ENCODE assay signal across 1 cellular context in genomic region chr20:11090751-11091150, GRCh38.
TF ChIP-seq lines count a peak whose summit lies in the region.

No MANE protein-coding gene starts in this region.

TF ChIP-seq in SK-N-SH, 30 proteins besides CTCF, POLR2A, EP300 and RAD21 (continued from another document):
- TF ChIP-seq, protein P1, sequence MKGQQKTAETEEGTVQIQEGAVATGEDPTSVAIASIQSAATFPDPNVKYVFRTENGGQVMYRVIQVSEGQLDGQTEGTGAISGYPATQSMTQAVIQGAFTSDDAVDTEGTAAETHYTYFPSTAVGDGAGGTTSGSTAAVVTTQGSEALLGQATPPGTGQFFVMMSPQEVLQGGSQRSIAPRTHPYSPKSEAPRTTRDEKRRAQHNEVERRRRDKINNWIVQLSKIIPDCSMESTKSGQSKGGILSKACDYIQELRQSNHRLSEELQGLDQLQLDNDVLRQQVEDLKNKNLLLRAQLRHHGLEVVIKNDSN (IDR thresholded peaks at IDR 0.05; ENCODE audit: borderline replicate concordance, low read depth) = no peak
